8 cellular contexts compared by ENCODE assay signal in the genomic region with DNA sequence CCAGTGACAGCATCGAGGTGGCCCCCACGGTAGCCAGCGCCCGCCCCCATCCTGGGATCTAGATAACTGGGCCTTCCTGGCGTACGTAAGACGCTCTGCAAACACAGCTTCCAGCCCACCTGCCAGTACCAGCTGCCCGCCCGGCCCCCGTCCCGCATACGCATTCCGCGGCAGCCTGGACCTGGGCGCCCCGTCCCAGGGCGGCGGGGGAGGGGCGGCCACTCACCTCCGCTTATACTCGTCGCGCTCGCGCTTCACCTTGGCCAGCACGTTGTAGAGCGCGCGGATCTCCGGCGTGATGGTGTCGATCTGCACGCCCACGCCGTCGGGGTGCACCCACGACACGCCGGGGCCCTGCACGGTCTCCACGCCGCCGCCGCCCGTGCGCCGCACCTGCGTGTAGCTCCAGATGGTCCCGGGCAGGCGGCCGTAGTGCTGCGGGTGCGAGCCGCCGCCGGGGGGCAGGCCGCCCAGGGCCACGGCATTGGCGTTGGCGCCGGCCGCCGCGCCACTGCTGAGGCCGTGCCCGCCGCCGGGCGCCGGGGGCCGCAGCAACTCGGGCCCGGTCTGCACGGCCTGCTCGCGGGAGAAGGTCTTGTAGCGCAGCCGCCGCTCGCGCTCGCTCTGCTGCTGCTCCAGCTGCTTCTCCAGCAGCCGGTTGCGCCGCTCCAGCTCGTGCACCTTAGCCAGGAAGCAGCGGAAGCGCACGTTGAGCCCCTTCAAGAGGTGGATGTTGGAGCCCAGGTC. TPM values are rescaled to one million over a fixed set of nuclear protein-coding genes. Genes with fewer than 3 reads are reported as not detected.
DNase-seq lines count a peak whose midpoint lies in the region; ATAC-seq lines count a peak whose summit lies in the region.

No MANE protein-coding gene starts in this region.

- no peak overlapping the region for H3K27ac ChIP-seq in right cardiac atrium (ENCODE audit: low read length)

- peak overlapping the region; percentile 82 for H3K9ac ChIP-seq in skeletal muscle satellite cell (ENCODE audit: low read depth, low read length)

- peaks cover 61% of the 10 kb centered on the region for H3K4me1 Mint-ChIP-seq in activated naive CD4-positive, alpha-beta T cell treated with anti-CD3 and anti-CD28 coated beads, Interleukin-2, amount 50 U/mL, for 24 hours

- no peaks in the 10 kb centered on the region for H3K36me3 Mint-ChIP-seq in activated naive CD4-positive, alpha-beta T cell treated with anti-CD3 and anti-CD28 coated beads, Interleukin-2, amount 50 U/mL, for 24 hours

- ATAC-seq in HG03066 (IDR thresholded peaks at IDR 0.05; ENCODE audit: low read depth, unreplicated experiment) (peak; percentile 17), right cardiac atrium (peak in 1 of 2 donors; percentile 5)

- no peaks in the 10 kb centered on the region for H3K36me3 ChIP-seq in skeletal muscle satellite cell (ENCODE audit: insufficient read depth, low read length)

- peak; percentile 40 for DNase-seq in NCI-H2196 (lab: John Stamatoyannopoulos, UW; ENCODE audit: unreplicated experiment)
- no peak for DNase-seq in NCI-H2196 treated with DMSO at 0.1 percent for 48 hours (lab: John Stamatoyannopoulos, UW; ENCODE audit: unreplicated experiment)
- peak; percentile 25 to 56 for DNase-seq in SHP77 (lab: John Stamatoyannopoulos, UW)
- DNase-seq in right cardiac atrium: peak; percentile 46 to 83 (median 73)
- DNase-seq in H4 (ENCODE audit: low spot score): no peak

- H3K4me1 ChIP-seq in right cardiac atrium (ENCODE audit: control insufficient read depth, insufficient read depth, low read length): peaks cover 8% of the 10 kb centered on the region
- H3K4me1 ChIP-seq in skeletal muscle satellite cell (ENCODE audit: control insufficient read depth, insufficient read depth, low read length): peaks cover 38% of the 10 kb centered on the region

- peak overlapping the region; percentile 95 for H3K4me2 ChIP-seq in skeletal muscle satellite cell (ENCODE audit: low read length)

- H3K9me3 ChIP-seq in right cardiac atrium (ENCODE audit: control insufficient read depth, low read length): no peaks in the 10 kb centered on the region
- H3K9me3 ChIP-seq in skeletal muscle satellite cell (replicated peaks; ENCODE audit: low read length): no peaks in the 10 kb centered on the region

- peak overlapping the region; percentile 86 for H3K4me3 ChIP-seq in right cardiac atrium (ENCODE audit: low read length)
- H3K4me3 ChIP-seq in skeletal muscle satellite cell (ENCODE audit: low read length): peak overlapping the region; percentile 96

- H3K27me3 Mint-ChIP-seq in activated naive CD4-positive, alpha-beta T cell treated with anti-CD3 and anti-CD28 coated beads, Interleukin-2, amount 50 U/mL, for 24 hours: no peaks in the 10 kb centered on the region

- under 1% methylated on average over 88 of the region's 89 CpGs for WGBS in right cardiac atrium

- no peaks in the 10 kb centered on the region for H3K27me3 ChIP-seq in right cardiac atrium (ENCODE audit: control insufficient read depth, insufficient read depth)
- H3K27me3 ChIP-seq in skeletal muscle satellite cell (ENCODE audit: control insufficient read depth, insufficient read depth, low read length): peaks cover 20% of the 10 kb centered on the region

- peak overlapping the region; percentile 31 for H3K27ac Mint-ChIP-seq in activated naive CD4-positive, alpha-beta T cell treated with anti-CD3 and anti-CD28 coated beads, Interleukin-2, amount 50 U/mL, for 24 hours

- intact Hi-C loops in right cardiac atrium (cut with DNase I): loop anchor here in 2 of 4 donors (5.0 kb wide), 1 partner anchor 48 kb away; no protein-coding TSS in a partner anchor

- no peaks in the 10 kb centered on the region for H3K9me3 Mint-ChIP-seq in activated naive CD4-positive, alpha-beta T cell treated with anti-CD3 and anti-CD28 coated beads, Interleukin-2, amount 50 U/mL, for 24 hours

- peak overlapping the region; percentile 92 for H3K4me3 Mint-ChIP-seq in activated naive CD4-positive, alpha-beta T cell treated with anti-CD3 and anti-CD28 coated beads, Interleukin-2, amount 50 U/mL, for 24 hours

RNA-seq across cellular contexts. Expression of gene IFFO2, which starts 0.9 kb away (rescaled TPM):
- total RNA-seq in right cardiac atrium: 10 to 100 TPM in 1 of 4 donors, 1 to 10 TPM in 3; 6.7 to 12.7 (median 8.1) TPM
- polyA plus RNA-seq in right cardiac atrium: 5.0 TPM
- 6.3 and 9.0 TPM in 2 replicates for total RNA-seq in skeletal muscle satellite cell (2012; rRNA removed)
- 3.5 and 4.4 TPM in 2 replicates for total RNA-seq in H4 (2014; rRNA removed; shearing (Covaris generic))

RNA-seq across cellular contexts. Expression of gene ALDH4A1, which starts 53.3 kb away (rescaled TPM):
- total RNA-seq in right cardiac atrium: 10 to 100 TPM; 22.2 to 35.5 (median 27.1) TPM
- polyA plus RNA-seq in right cardiac atrium: 23.6 TPM
- total RNA-seq in skeletal muscle satellite cell (2012; rRNA removed): 7.0 and 8.1 TPM in 2 replicates
- total RNA-seq in H4 (2014; rRNA removed; shearing (Covaris generic)): 2.5 and 3.3 TPM in 2 replicates

Comparison
In these comparisons a context has a peak if more than half of its experiments do, and no peak if none do; other contexts are left out.
1. DNase-seq: peak in NCI-H2196 (single experiment), SHP77 (2 of 2) and right cardiac atrium (3 of 3); none in NCI-H2196 treated with DMSO at 0.1 percent for 48 hours (single experiment) and H4 (single experiment).